In the genomic region with DNA sequence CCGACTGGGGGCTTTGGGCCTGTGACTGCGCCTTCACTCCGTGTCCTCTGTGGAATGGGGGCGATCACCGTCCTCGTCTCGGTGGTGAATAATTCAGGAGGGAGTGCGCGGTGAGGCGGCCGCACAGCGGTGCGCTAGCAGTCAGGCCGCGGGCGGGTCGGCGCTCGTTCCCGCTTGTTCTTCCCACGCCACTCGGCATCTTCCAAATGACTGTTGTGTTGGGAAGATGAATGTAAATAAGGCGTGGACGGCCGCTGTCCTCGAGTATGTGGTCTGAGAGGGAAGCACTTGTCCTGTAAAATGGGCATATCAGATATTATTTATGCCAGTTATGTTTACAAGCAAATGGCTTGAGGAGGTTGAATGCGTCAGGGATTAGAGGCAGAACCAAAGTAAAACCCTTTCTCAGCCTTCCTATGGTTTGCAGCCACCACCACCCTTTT, we compare ENCODE assay signal across 8 cellular contexts. TPM values are rescaled to one million over a fixed set of nuclear protein-coding genes. Genes with fewer than 3 reads are reported as not detected.
DNase-seq lines count a peak whose midpoint lies in the region; ATAC-seq, FAIRE-seq and TF ChIP-seq lines count a peak whose summit lies in the region.

No MANE protein-coding gene starts in this region.

- peaks cover 3 to 11% of the 10 kb centered on the region in 2 donors for H3K36me3 Mint-ChIP-seq in CD14-positive monocyte
- H3K36me3 Mint-ChIP-seq in stimulated activated naive B cell treated with anti-CD40 and anti-IgM and Interleukin-4, amounts not matched to agents 10 μg/mL and 1 μg/mL and 100 μg/mL, for 72 hours: peaks cover 0 to 5% of the 10 kb centered on the region in 2 donors

- no peak for DNase-seq in CD14-positive monocyte (ENCODE audit: low spot score)
- DNase-seq in GM19239 (ENCODE audit: insufficient read length, low spot score): no peak
- DNase-seq in adipocyte (ENCODE audit: low read depth): no peak
- no peak for DNase-seq in stimulated activated naive B cell treated with anti-CD40 and anti-IgM and Interleukin-4, amounts not matched to agents 10 μg/mL and 1 μg/mL and 100 μg/mL, for 72 hours
- no peak for DNase-seq in NAMALWA (ENCODE audit: low spot score)
- DNase-seq in Ammon's horn (ENCODE audit: low spot score): no peak

- FAIRE-seq in GM19239 (lab: Jason Lieb, UNC): peak; percentile 74

- H3K36me3 ChIP-seq in adipocyte (ENCODE audit: control insufficient read depth, insufficient read depth, low read length, severe bottlenecking) (peaks cover 7% of the 10 kb centered on the region), iPS-18a (ENCODE audit: control insufficient read depth, low read depth, low read length) (peaks cover 3% of the 10 kb centered on the region)

- H3K27ac ChIP-seq in iPS-18a (ENCODE audit: low read length): peak overlapping the region; percentile 10

- peaks cover 13% of the 10 kb centered on the region for H3K4me1 ChIP-seq in adipocyte (ENCODE audit: control insufficient read depth, insufficient read depth, low read length)
- no peaks in the 10 kb centered on the region for H3K4me1 ChIP-seq in iPS-18a (ENCODE audit: control insufficient read depth, low read depth, low read length)

- peak overlapping the region; percentile 97 to 99 (median 99) for H3K27ac Mint-ChIP-seq in CD14-positive monocyte
- H3K27ac Mint-ChIP-seq in stimulated activated naive B cell treated with anti-CD40 and anti-IgM and Interleukin-4, amounts not matched to agents 10 μg/mL and 1 μg/mL and 100 μg/mL, for 72 hours: peak overlapping the region; percentile 99

- no peak for TF ChIP-seq CTCF in CD14-positive monocyte (IDR thresholded peaks at IDR 0.05)

- peaks cover 0 to 2% (median 0%) of the 10 kb centered on the region in 7 donors for H3K9me3 Mint-ChIP-seq in CD14-positive monocyte
- no peaks in the 10 kb centered on the region for H3K9me3 Mint-ChIP-seq in stimulated activated naive B cell treated with anti-CD40 and anti-IgM and Interleukin-4, amounts not matched to agents 10 μg/mL and 1 μg/mL and 100 μg/mL, for 72 hours

- peaks cover 0 to 6% (median 0%) of the 10 kb centered on the region in 3 donors for H3K27me3 Mint-ChIP-seq in CD14-positive monocyte (ENCODE audit: low read depth in 3 of 3)
- H3K27me3 Mint-ChIP-seq in stimulated activated naive B cell treated with anti-CD40 and anti-IgM and Interleukin-4, amounts not matched to agents 10 μg/mL and 1 μg/mL and 100 μg/mL, for 72 hours: peaks cover 0 to 8% of the 10 kb centered on the region in 2 donors

- peak; percentile 31 for ATAC-seq in HG03342 (IDR thresholded peaks at IDR 0.05; ENCODE audit: unreplicated experiment)
- peak; percentile 44 to 52 for ATAC-seq in stimulated activated naive B cell treated with anti-CD40 and anti-IgM and Interleukin-4, amounts not matched to agents 10 μg/mL and 1 μg/mL and 100 μg/mL, for 72 hours (replicated peaks)

- H3K9me3 ChIP-seq in adipocyte (ENCODE audit: control insufficient read depth, low read length) (no peaks in the 10 kb centered on the region), iPS-18a (ENCODE audit: control insufficient read depth, low read depth, low read length) (no peaks in the 10 kb centered on the region)

- peaks cover 18% of the 10 kb centered on the region for H3K4me1 Mint-ChIP-seq in CD14-positive monocyte
- peaks cover 16% of the 10 kb centered on the region in 2 donors for H3K4me1 Mint-ChIP-seq in stimulated activated naive B cell treated with anti-CD40 and anti-IgM and Interleukin-4, amounts not matched to agents 10 μg/mL and 1 μg/mL and 100 μg/mL, for 72 hours

- peak overlapping the region; percentile 97 for H3K4me3 Mint-ChIP-seq in CD14-positive monocyte
- H3K4me3 Mint-ChIP-seq in stimulated activated naive B cell treated with anti-CD40 and anti-IgM and Interleukin-4, amounts not matched to agents 10 μg/mL and 1 μg/mL and 100 μg/mL, for 72 hours: peak overlapping the region; percentile 98

- H3K9ac ChIP-seq in adipocyte (ENCODE audit: low read length): peak overlapping the region; percentile 98
- H3K9ac ChIP-seq in iPS-18a (ENCODE audit: low read length): peak overlapping the region; percentile 95

- H3K27me3 ChIP-seq in adipocyte (replicated peaks; ENCODE audit: control insufficient read depth, insufficient read depth, low read length): no peaks in the 10 kb centered on the region
- H3K27me3 ChIP-seq in iPS-18a (ENCODE audit: control insufficient read depth, insufficient read depth, low read length): no peaks in the 10 kb centered on the region

- intact Hi-C loops in CD14-positive monocyte (cut with micrococcal nuclease): loop anchor here (5.0 to 10.0 kb wide), 4 partner anchors 56 to 708 kb away; a partner anchor contains a TSS

- peak overlapping the region; percentile 96 for H3K4me3 ChIP-seq in adipocyte (ENCODE audit: low read length)
- peak overlapping the region; percentile 80 for H3K4me3 ChIP-seq in iPS-18a (ENCODE audit: low read length)

RNA-seq across cellular contexts. Expression of a gene that starts 0.6 kb away (rescaled TPM):
- 10 to 100 TPM; 26.7 to 48.8 TPM for polyA plus RNA-seq in CD14-positive monocyte

RNA-seq across cellular contexts. Expression of a gene that starts 53.9 kb away (rescaled TPM):
- polyA plus RNA-seq in CD14-positive monocyte: not detected

RNA-seq across cellular contexts. Expression of a gene that starts 55.9 kb away (rescaled TPM):
- polyA plus RNA-seq in CD14-positive monocyte: 10 to 100 TPM; 29.9 to 38.5 TPM
